ENCODE assay signal across 8 cellular contexts in genomic region chr19:46984077-46985010, GRCh38. TPM values are rescaled to one million over a fixed set of nuclear protein-coding genes. Genes with fewer than 3 reads are reported as not detected.
DNase-seq lines count a peak whose midpoint lies in the region; ATAC-seq and TF ChIP-seq lines count a peak whose summit lies in the region.

No MANE protein-coding gene starts in this region.

- peak; percentile 32 for DNase-seq in NCI-H2196 treated with DMSO at 0.1 percent for 48 hours (lab: John Stamatoyannopoulos, UW; ENCODE audit: unreplicated experiment)
- DNase-seq in NCI-H2196 (lab: John Stamatoyannopoulos, UW; ENCODE audit: unreplicated experiment) = no peak
- peak; percentile 70 for DNase-seq in SHP77 treated with DMSO at 0.1 percent for 48 hours (lab: John Stamatoyannopoulos, UW)
- DNase-seq in left ventricle myocardium superior = peak; percentile 70
- no peak for DNase-seq in upper lobe of right lung
- DNase-seq in NCI-H128 (lab: John Stamatoyannopoulos, UW; ENCODE audit: unreplicated experiment) = no peak
- no peak for DNase-seq in COLO829 (ENCODE audit: low spot score)
- no peak for DNase-seq in SKM-1 (lab: John Stamatoyannopoulos, UW; ENCODE audit: unreplicated experiment)

- H3K9me3 ChIP-seq in upper lobe of right lung = no peaks in the 10 kb centered on the region

- intact Hi-C loops in left ventricle myocardium superior (cut with micrococcal nuclease) = no loop called here
- intact Hi-C loops in upper lobe of right lung (cut with DNase I) = no loop called here

- H3K27ac ChIP-seq in upper lobe of right lung = no peak overlapping the region

- peak; percentile 70 for ATAC-seq in left ventricle myocardium superior
- peak; percentile 63 for ATAC-seq in upper lobe of right lung

- H3K4me1 ChIP-seq in upper lobe of right lung = peaks cover 36% of the 10 kb centered on the region

- no peaks in the 10 kb centered on the region for H3K27me3 ChIP-seq in upper lobe of right lung

- TF ChIP-seq CTCF in upper lobe of right lung (IDR thresholded peaks at IDR 0.05) = no peak

- no peak overlapping the region for H3K4me3 ChIP-seq in upper lobe of right lung

- H3K36me3 ChIP-seq in upper lobe of right lung = peaks cover 16% of the 10 kb centered on the region

RNA-seq across cellular contexts. Expression of gene NPAS1, which starts 35.3 kb away (rescaled TPM):
- total RNA-seq in left ventricle myocardium superior (0.32 TPM), upper lobe of right lung (1.3 TPM)

Comparison
In these comparisons a context has a peak if more than half of its experiments do, and no peak if none do; other contexts are left out.
1. DNase-seq: peak in NCI-H2196 treated with DMSO at 0.1 percent for 48 hours (single experiment), SHP77 treated with DMSO at 0.1 percent for 48 hours (single experiment) and left ventricle myocardium superior (single experiment); none in NCI-H2196 (single experiment), upper lobe of right lung (single experiment), NCI-H128 (single experiment), COLO829 (single experiment) and SKM-1 (single experiment).